13 cellular contexts compared by ENCODE assay signal in the genomic region with DNA sequence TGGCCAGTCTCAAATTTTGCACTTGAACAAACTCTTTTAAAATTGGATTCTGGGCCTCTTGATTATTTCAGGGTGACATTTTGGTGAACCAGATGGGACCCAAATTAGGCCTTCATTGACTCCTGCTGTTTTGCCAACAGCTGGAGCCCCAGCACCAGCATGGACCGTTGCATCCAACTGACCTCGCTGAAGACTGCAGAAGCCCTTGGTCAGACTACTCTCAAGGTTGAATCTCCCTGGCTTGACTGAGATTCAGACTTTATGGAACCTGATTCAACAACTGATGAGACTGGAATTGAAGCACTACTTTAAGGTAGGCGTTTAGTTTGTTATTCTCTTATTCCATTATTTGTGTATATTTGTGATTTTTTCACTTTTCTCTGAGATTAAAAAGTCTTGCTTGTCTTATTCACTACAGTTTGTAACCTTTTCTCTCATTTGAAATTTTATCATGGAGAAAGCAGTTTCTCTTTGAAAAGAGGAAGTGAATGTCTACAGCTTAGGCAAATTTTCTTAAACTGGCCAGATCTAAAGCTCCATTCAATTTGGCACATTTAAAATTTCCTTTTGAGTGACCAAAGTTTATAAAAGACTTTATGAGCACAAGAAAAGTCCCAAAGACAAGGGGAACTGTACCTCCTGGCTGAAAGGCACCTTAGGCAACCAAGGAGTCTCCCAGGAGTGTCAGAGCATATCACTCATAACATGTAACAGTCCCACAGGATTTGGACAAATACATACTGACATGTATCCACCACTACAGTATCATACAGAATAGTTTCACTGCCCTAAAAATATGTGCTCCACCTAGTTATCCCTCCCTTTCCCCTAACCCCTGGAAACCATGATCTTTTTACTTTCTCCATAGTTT.
DNase-seq lines count a peak whose midpoint lies in the region; ATAC-seq and TF ChIP-seq lines count a peak whose summit lies in the region.
"Had no signal": no experiment of that assay in that cellular context is flagged by ENCODE, and none has a peak within 500 bp of the region (broad histone marks: within the 10 kb centered on the region; RNA-seq: fewer than 3 reads in every experiment).

No MANE protein-coding gene starts in this region.

- peak; percentile 24 for DNase-seq in GM10266 (ENCODE audit: extremely low spot score)
- DNase-seq in OCI-M1 (lab: John Stamatoyannopoulos, UW) = peak; percentile 95
- DNase-seq in anterior cingulate cortex (lab: John Stamatoyannopoulos, UW) = no peak
- DNase-seq in dedifferentiated amniotic fluid mesenchymal stem cell (ENCODE audit: extremely low spot score) = no peak
- no peak for DNase-seq in NCI-H2196 (lab: John Stamatoyannopoulos, UW; ENCODE audit: unreplicated experiment)
- DNase-seq in activated CD8-positive, alpha-beta memory T cell treated with anti-CD3 and anti-CD28 coated beads, Interleukin-2, amount 50 U/mL, for 48 hours = no peak
- DNase-seq: activated CD8-positive, alpha-beta memory T cell treated with anti-CD3 and anti-CD28 coated beads, Interleukin-2, amount 10 ng/mL, durations not matched to agents 7 days and 5 days; BE2C; NCI-H187 treated with DMSO at 0.1 percent for 48 hours; small intestine; stimulated activated naive CD8-positive, alpha-beta T cell treated with anti-CD3 and anti-CD28 coated beads, Interleukin-15, amount 100 ng/mL, for 72 hours had no signal

- ATAC-seq in GM19455 (IDR thresholded peaks at IDR 0.05; ENCODE audit: unreplicated experiment) (peak; percentile 71), HG03097 (IDR thresholded peaks at IDR 0.05; ENCODE audit: low FRiP score, unreplicated experiment) (peak; percentile 43)
- ATAC-seq: activated CD8-positive, alpha-beta memory T cell treated with anti-CD3 and anti-CD28 coated beads, Interleukin-2, amount 10 ng/mL, durations not matched to agents 7 days and 5 days; stimulated activated naive CD8-positive, alpha-beta T cell treated with anti-CD3 and anti-CD28 coated beads, Interleukin-15, amount 100 ng/mL, for 72 hours had no signal

- TF ChIP-seq CTCF in GM10266 (IDR thresholded peaks at IDR 0.05; ENCODE audit: control insufficient read depth, insufficient read depth, low read depth, missing control alignments) = no peak

Comparison
In these comparisons a context has a peak if more than half of its experiments do, and no peak if none do; other contexts are left out.
1. DNase-seq: peak in GM10266 (single experiment) and OCI-M1 (single experiment); none in anterior cingulate cortex (0 of 58), dedifferentiated amniotic fluid mesenchymal stem cell (single experiment), NCI-H2196 (single experiment) and activated CD8-positive, alpha-beta memory T cell treated with anti-CD3 and anti-CD28 coated beads, Interleukin-2, amount 50 U/mL, for 48 hours (single experiment).